8 cellular contexts compared by ENCODE assay signal in genomic region chr7:22703978-22704610, GRCh38. TPM values are rescaled to one million over a fixed set of nuclear protein-coding genes. Genes with fewer than 3 reads are reported as not detected.
DNase-seq lines count a peak whose midpoint lies in the region; ATAC-seq and TF ChIP-seq lines count a peak whose summit lies in the region.
"Not testable (repeated sequence)": the region's sequence is repeated elsewhere in the genome, so short reads cannot be mapped to it uniquely, and the experiment has no call there.
"Had no signal": no experiment of that assay in that cellular context is flagged by ENCODE, and none has a peak within 500 bp of the region (broad histone marks: within the 10 kb centered on the region; RNA-seq: fewer than 3 reads in every experiment).

No MANE protein-coding gene starts in this region.

- H3K4me1 Mint-ChIP-seq in GM23338, result peaks cover 17% of the 10 kb centered on the region
- peaks cover 22% of the 10 kb centered on the region for H3K4me1 Mint-ChIP-seq in endodermal cell
- not testable (repeated sequence) for H3K4me1 Mint-ChIP-seq in neural crest cell
- peaks cover 22 to 24% of the 10 kb centered on the region in 2 donors for H3K4me1 Mint-ChIP-seq in stimulated activated naive B cell treated with anti-CD40 and anti-IgM and Interleukin-4, amounts not matched to agents 10 μg/mL and 1 μg/mL and 100 μg/mL, for 72 hours

- H3K27ac ChIP-seq in GM23338 (ENCODE audit: low read depth), result peak overlapping the region; percentile 64; the same call in 1 of the 2 replicates
- H3K27ac ChIP-seq in HUES6 (ENCODE audit: low read depth, low read length), result peak overlapping the region; percentile 90; the same call in 1 of the 2 replicates
- not testable (repeated sequence) for H3K27ac ChIP-seq in SK-N-SH (ENCODE audit: low read depth in 2 of 2, low read length in 1 of 2); endodermal cell (ENCODE audit: low read depth, low read length); iPS-20b (ENCODE audit: low read length)

- not testable (repeated sequence) for H3K4me3 ChIP-seq in GM23338; SK-N-SH (ENCODE audit: low read depth in 2 of 2, low read length in 1 of 2)
- peak overlapping the region; percentile 63 for H3K4me3 ChIP-seq in HUES6 (ENCODE audit: low read depth, low read length)
- peak overlapping the region; percentile 92 for H3K4me3 ChIP-seq in endodermal cell (ENCODE audit: low read length)
- H3K4me3 ChIP-seq in iPS-20b (ENCODE audit: low read length), result peak overlapping the region; percentile 32; the same call in 1 of the 2 replicates

- H3K4me3 Mint-ChIP-seq in GM23338, result peak overlapping the region; percentile 9; the same call in 1 of the 3 replicates
- H3K4me3 Mint-ChIP-seq in endodermal cell; neural crest cell; stimulated activated naive B cell treated with anti-CD40 and anti-IgM and Interleukin-4, amounts not matched to agents 10 μg/mL and 1 μg/mL and 100 μg/mL, for 72 hours: not testable (repeated sequence)

- H3K79me2 ChIP-seq in GM23338 (replicated peaks; ENCODE audit: insufficient read depth); SK-N-SH (ENCODE audit: insufficient read depth): not testable (repeated sequence)

- H3K9me3 Mint-ChIP-seq in GM23338; endodermal cell; neural crest cell; stimulated activated naive B cell treated with anti-CD40 and anti-IgM and Interleukin-4, amounts not matched to agents 10 μg/mL and 1 μg/mL and 100 μg/mL, for 72 hours: not testable (repeated sequence)

- H3K27me3 Mint-ChIP-seq in GM23338 (ENCODE audit: insufficient read depth, low read depth, poor library complexity); endodermal cell (ENCODE audit: insufficient read depth); neural crest cell (ENCODE audit: low read depth); stimulated activated naive B cell treated with anti-CD40 and anti-IgM and Interleukin-4, amounts not matched to agents 10 μg/mL and 1 μg/mL and 100 μg/mL, for 72 hours: not testable (repeated sequence)

- peaks cover 27% of the 10 kb centered on the region for H3K4me1 ChIP-seq in GM23338 (ENCODE audit: insufficient read depth)
- peaks cover 13% of the 10 kb centered on the region for H3K4me1 ChIP-seq in HUES6 (ENCODE audit: control insufficient read depth, insufficient read depth, low read length)
- not testable (repeated sequence) for H3K4me1 ChIP-seq in SK-N-SH (ENCODE audit: control insufficient read depth in 1 of 2, insufficient read depth in 2 of 2, low read depth in 1 of 2, low read length in 1 of 2); endodermal cell (ENCODE audit: control insufficient read depth, insufficient read depth, low read length); iPS-20b (ENCODE audit: insufficient read depth, low read length)

- POLR2A ChIA-PET in SK-N-SH (lab: Yijun Ruan, JAX), result not testable (repeated sequence)

- CTCF ChIA-PET in SK-N-SH (lab: Yijun Ruan, JAX), result not testable (repeated sequence)

- TF ChIP-seq RAD21 in SK-N-SH (IDR thresholded peaks at IDR 0.05; ENCODE audit: low read length), result not testable (repeated sequence)

- H3F3A ChIP-seq in GM23338 (replicated peaks; ENCODE audit: low read depth); SK-N-SH (replicated peaks; ENCODE audit: insufficient read depth): not testable (repeated sequence)

- not testable (repeated sequence) for H3K36me3 Mint-ChIP-seq in GM23338 (ENCODE audit: low read depth); neural crest cell (ENCODE audit: low read depth); stimulated activated naive B cell treated with anti-CD40 and anti-IgM and Interleukin-4, amounts not matched to agents 10 μg/mL and 1 μg/mL and 100 μg/mL, for 72 hours
- H3K36me3 Mint-ChIP-seq in endodermal cell (ENCODE audit: low read depth), result peaks cover 28% of the 10 kb centered on the region

- H2AFZ ChIP-seq in GM23338 (peak overlapping the region; percentile 47; the same call in 1 of the 2 replicates), SK-N-SH (ENCODE audit: low read depth) (0 out of 2 replicates have a peak overlapping the region, but pooled peaks have one; percentile 48)

- not testable (repeated sequence) for TF ChIP-seq CTCF in GM23338 (conservative IDR thresholded peaks at IDR 0.05; ENCODE audit: low read depth in 2 of 2); SK-N-SH (IDR thresholded peaks at IDR 0.05); endodermal cell (conservative IDR thresholded peaks at IDR 0.05); neural crest cell (conservative IDR thresholded peaks at IDR 0.05)

- not testable (repeated sequence) for TF ChIP-seq EP300 in SK-N-SH (IDR thresholded peaks at IDR 0.05; ENCODE audit: borderline replicate concordance in 1 of 2, low read depth in 1 of 2, low read length in 1 of 2)

- H3K9me2 ChIP-seq in GM23338 (ENCODE audit: insufficient read depth); SK-N-SH: not testable (repeated sequence)

- not testable (repeated sequence) for H3K36me3 ChIP-seq in GM23338 (ENCODE audit: insufficient read depth); SK-N-SH (replicated peaks in 1 of 2; ENCODE audit: control insufficient read depth in 1 of 2, insufficient read depth in 2 of 2, low read length in 1 of 2); iPS-20b (ENCODE audit: insufficient read depth, low read depth, low read length)
- H3K36me3 ChIP-seq in HUES6 (ENCODE audit: control insufficient read depth, insufficient read depth, low read length), result peaks cover 14% of the 10 kb centered on the region; the same call in 1 of the 2 replicates
- peaks cover 21% of the 10 kb centered on the region for H3K36me3 ChIP-seq in endodermal cell (ENCODE audit: control insufficient read depth, insufficient read depth, low read length)

- not testable (repeated sequence) for H3K27me3 ChIP-seq in GM23338 (ENCODE audit: insufficient read depth); HUES6 (ENCODE audit: control insufficient read depth, insufficient read depth, low read length); endodermal cell (ENCODE audit: control insufficient read depth, insufficient read depth, low read length, poor library complexity, severe bottlenecking); iPS-20b (ENCODE audit: insufficient read depth, low read length)
- peaks cover 31% of the 10 kb centered on the region; the same call in 1 of the 2 replicates for H3K27me3 ChIP-seq in SK-N-SH (ENCODE audit: insufficient read depth)

- not testable (repeated sequence) for H4K20me1 ChIP-seq in GM23338 (replicated peaks; ENCODE audit: insufficient read depth); SK-N-SH (ENCODE audit: insufficient read depth)

- ATAC-seq in GM23338; stimulated activated naive B cell treated with anti-CD40 and anti-IgM and Interleukin-4, amounts not matched to agents 10 μg/mL and 1 μg/mL and 100 μg/mL, for 72 hours (replicated peaks): not testable (repeated sequence)

- WGBS in SK-N-SH (ENCODE audit: low lambda C conversion rate), result 11% methylated on average over 17 of the region's 17 CpGs
- 24 to 49% methylated on average over 12 to 17 of the region's 17 CpGs for WGBS in endodermal cell (ENCODE audit: insufficient coverage in 1 of 2, insufficient read length in 1 of 2), 2 experiments

- H3K4me2 ChIP-seq in GM23338 (peak overlapping the region; percentile 60; the same call in 1 of the 2 replicates), SK-N-SH (peak overlapping the region; percentile 23; the same call in 1 of the 2 replicates)

- H3K9ac ChIP-seq in HUES6 (ENCODE audit: low read length), result peak overlapping the region; percentile 97
- not testable (repeated sequence) for H3K9ac ChIP-seq in SK-N-SH; iPS-20b (ENCODE audit: low read depth, low read length)
- H3K9ac ChIP-seq in endodermal cell (ENCODE audit: extremely low read depth, low read length, poor library complexity, severe bottlenecking), result peak overlapping the region; percentile 98

- not testable (repeated sequence) for DNase-seq in GM23338 (ENCODE audit: low spot score); SK-N-SH; endodermal cell; neural crest cell (ENCODE audit: low read depth, low spot score); stimulated activated naive B cell treated with anti-CD40 and anti-IgM and Interleukin-4, amounts not matched to agents 10 μg/mL and 1 μg/mL and 100 μg/mL, for 72 hours

- H3K9me3 ChIP-seq in HUES6 (ENCODE audit: control insufficient read depth, insufficient read depth, low read depth, low read length); SK-N-SH; endodermal cell (ENCODE audit: control insufficient read depth, low read length); iPS-20b (ENCODE audit: insufficient read depth, low read depth, low read length): not testable (repeated sequence)

- H3K27ac Mint-ChIP-seq in GM23338 (peak overlapping the region; percentile 4; the same call in 1 of the 2 replicates), neural crest cell (ENCODE audit: unreplicated experiment) (peak overlapping the region; percentile 64)
- not testable (repeated sequence) for H3K27ac Mint-ChIP-seq in endodermal cell
- peak overlapping the region; percentile 34 for H3K27ac Mint-ChIP-seq in stimulated activated naive B cell treated with anti-CD40 and anti-IgM and Interleukin-4, amounts not matched to agents 10 μg/mL and 1 μg/mL and 100 μg/mL, for 72 hours

RNA-seq across cellular contexts. Expression of gene IL6, which starts 22.9 kb away (rescaled TPM):
- total RNA-seq in GM23338 (2014; rRNA removed; shearing (Covaris generic)), result not detected in 2 replicates
- polyA plus RNA-seq in GM23338 (2016; fragmentation: Nextera tagmentation; extraction: Ambion mirVana) (0.40 and 1.6 TPM in 2 replicates), SK-N-SH (2012; rRNA removed) (13.6 and 20.5 TPM in 2 replicates)
- 15.4 and 22.0 TPM in 2 replicates for polyA plus RNA-seq in SK-N-SH (2012; cell fraction: cytosol; rRNA removed)
- 59.0 and 64.8 TPM in 2 replicates for polyA plus RNA-seq in SK-N-SH (2012; cell fraction: nucleus; rRNA removed)
- total RNA-seq in endodermal cell (under 1 TPM; 0.64 to 0.88 TPM), neural crest cell (not detected in 2 replicates)
- not detected for polyA plus RNA-seq in endodermal cell (2013, experiment 1 of 2)
- not detected for polyA plus RNA-seq in endodermal cell (2013, experiment 2 of 2)
- total RNA-seq: A172 had no signal
